21 cellular contexts compared by ENCODE assay signal in the genomic region with DNA sequence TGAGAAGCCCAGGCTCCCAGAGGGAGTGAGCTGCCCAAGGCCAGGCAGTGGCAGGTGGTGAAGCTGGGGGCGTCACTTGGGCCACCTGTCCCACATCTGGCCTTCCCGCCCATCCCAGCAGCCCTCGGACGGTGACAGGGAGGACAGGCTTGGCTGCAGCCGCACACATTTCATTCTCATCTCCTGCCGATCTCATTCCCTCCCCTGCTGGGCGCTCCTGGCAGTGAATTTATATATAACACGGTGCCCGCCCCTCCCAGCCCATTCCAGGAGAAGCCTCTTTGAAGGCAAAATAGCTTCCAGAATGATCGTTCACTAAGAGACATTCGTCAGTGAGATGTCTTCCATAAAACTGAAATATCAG.
"Had no signal": no experiment of that assay in that cellular context is flagged by ENCODE, and none has a peak within 500 bp of the region (broad histone marks: within the 10 kb centered on the region; RNA-seq: fewer than 3 reads in every experiment).

No MANE protein-coding gene starts in this region.

- H3K27ac Mint-ChIP-seq: activated B cell treated with CpG ODN at 0.5 μM for 24 hours; activated CD4-positive, alpha-beta T cell treated with anti-CD3 and anti-CD28 coated beads, Interleukin-2, amount 10 ng/mL, durations not matched to agents 24 days and 14 days; activated naive CD8-positive, alpha-beta T cell treated with anti-CD3 and anti-CD28 coated beads for 36 hours; naive B cell; progenitor cell of endocrine pancreas; stimulated activated naive CD8-positive, alpha-beta T cell treated with anti-CD3 and anti-CD28 coated beads, Interleukin-15, Interleukin-2, amounts not matched to agents 100 ng/mL and 50 ng/mL, for 24 hours; T-cell had no signal

- H3K36me3 Mint-ChIP-seq: activated naive CD8-positive, alpha-beta T cell treated with anti-CD3 and anti-CD28 coated beads for 36 hours; naive B cell; T-cell had no signal

- H3K27me3 Mint-ChIP-seq: activated CD4-positive, alpha-beta T cell treated with anti-CD3 and anti-CD28 coated beads, Interleukin-2, amount 10 ng/mL, durations not matched to agents 24 days and 14 days; stimulated activated naive CD8-positive, alpha-beta T cell treated with anti-CD3 and anti-CD28 coated beads, Interleukin-15, Interleukin-2, amounts not matched to agents 100 ng/mL and 50 ng/mL, for 24 hours had no signal

- DNase-seq: activated B cell treated with CpG ODN at 0.5 μM for 24 hours; activated CD4-positive, alpha-beta T cell treated with anti-CD3 and anti-CD28 coated beads, Interleukin-2, amount 10 ng/mL, durations not matched to agents 24 days and 14 days; activated naive CD4-positive, alpha-beta T cell; activated naive CD8-positive, alpha-beta T cell treated with anti-CD3 and anti-CD28 coated beads for 36 hours; amygdala; body of pancreas; caudate nucleus; hypothalamus; islet precursor cell; left colon; mammary epithelial cell; naive B cell; small intestine; stimulated activated CD4-positive, alpha-beta T cell treated with anti-CD3 and anti-CD28 coated beads, Interleukin-15, amount 100 ng/mL, for 24 hours; stimulated activated CD4-positive, alpha-beta T cell treated with anti-CD3 and anti-CD28 coated beads, Interleukin-2, amount 100 ng/mL, for 48 hours; T-cell; transverse colon had no signal

- H3K27me3 ChIP-seq: transverse colon had no signal

- H3K9me3 Mint-ChIP-seq: activated B cell treated with CpG ODN at 0.5 μM for 24 hours; activated CD4-positive, alpha-beta T cell treated with anti-CD3 and anti-CD28 coated beads, Interleukin-2, amount 10 ng/mL, durations not matched to agents 24 days and 14 days; activated naive CD8-positive, alpha-beta T cell treated with anti-CD3 and anti-CD28 coated beads for 36 hours; naive B cell; neural crest cell; stimulated activated naive CD8-positive, alpha-beta T cell treated with anti-CD3 and anti-CD28 coated beads, Interleukin-15, Interleukin-2, amounts not matched to agents 100 ng/mL and 50 ng/mL, for 24 hours; T-cell had no signal

- H3K4me3 Mint-ChIP-seq: activated B cell treated with CpG ODN at 0.5 μM for 24 hours; activated CD4-positive, alpha-beta T cell treated with anti-CD3 and anti-CD28 coated beads, Interleukin-2, amount 10 ng/mL, durations not matched to agents 24 days and 14 days; activated naive CD8-positive, alpha-beta T cell treated with anti-CD3 and anti-CD28 coated beads for 36 hours; naive B cell; neural crest cell; stimulated activated naive CD8-positive, alpha-beta T cell treated with anti-CD3 and anti-CD28 coated beads, Interleukin-15, Interleukin-2, amounts not matched to agents 100 ng/mL and 50 ng/mL, for 24 hours; T-cell had no signal

- ATAC-seq: body of pancreas, left colon, T-cell had no signal

- H3K27ac ChIP-seq: body of pancreas, suprapubic skin, transverse colon had no signal

- H3K4me1 Mint-ChIP-seq: activated B cell treated with CpG ODN at 0.5 μM for 24 hours; activated CD4-positive, alpha-beta T cell treated with anti-CD3 and anti-CD28 coated beads, Interleukin-2, amount 10 ng/mL, durations not matched to agents 24 days and 14 days; activated naive CD8-positive, alpha-beta T cell treated with anti-CD3 and anti-CD28 coated beads for 36 hours; neural crest cell; T-cell had no signal

- H3K4me1 ChIP-seq: body of pancreas, transverse colon had no signal
